ENCODE assay signal across 13 cellular contexts in the genomic region with DNA sequence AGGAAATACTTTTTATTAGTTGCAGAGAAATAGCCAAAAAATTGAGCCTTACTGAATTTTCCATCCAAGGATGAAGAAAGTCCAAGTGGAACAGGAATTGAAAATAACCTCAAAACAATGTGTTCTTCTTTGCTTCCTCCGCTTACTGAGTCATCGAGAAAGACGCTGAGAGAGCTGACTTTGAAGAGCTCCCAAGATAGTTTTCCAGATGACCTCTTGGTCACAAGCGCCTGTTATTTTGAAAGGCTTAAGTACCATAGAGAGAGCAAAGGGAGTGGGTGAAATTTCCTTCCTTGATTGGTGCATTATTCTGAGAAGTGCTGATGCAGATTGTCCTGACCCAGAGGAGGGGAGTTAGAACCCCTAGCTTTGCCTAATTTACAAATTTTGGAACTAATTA.
DNase-seq lines count a peak whose midpoint lies in the region; ATAC-seq and TF ChIP-seq lines count a peak whose summit lies in the region.
"Had no signal": no experiment of that assay in that cellular context is flagged by ENCODE, and none has a peak within 500 bp of the region (broad histone marks: within the 10 kb centered on the region; RNA-seq: fewer than 3 reads in every experiment).

No MANE protein-coding gene starts in this region.

- no peak overlapping the region for H3K9ac ChIP-seq in endodermal cell (ENCODE audit: extremely low read depth, low read length, poor library complexity, severe bottlenecking)
- H3K9ac ChIP-seq: parathyroid adenoma had no signal

- H3K27me3 ChIP-seq in endodermal cell (ENCODE audit: control insufficient read depth, insufficient read depth, low read length, poor library complexity, severe bottlenecking) (no peaks in the 10 kb centered on the region), lower lobe of right lung (ENCODE audit: low read depth) (no peaks in the 10 kb centered on the region), suprapubic skin (no peaks in the 10 kb centered on the region)
- H3K27me3 ChIP-seq: SJSA1, tibial nerve had no signal

- H3K4me1 Mint-ChIP-seq in endodermal cell = no peaks in the 10 kb centered on the region

- no peak for TF ChIP-seq POLR2A in suprapubic skin (IDR thresholded peaks at IDR 0.05)

- H3K36me3 ChIP-seq in endodermal cell (ENCODE audit: control insufficient read depth, insufficient read depth, low read length) = no peaks in the 10 kb centered on the region
- H3K36me3 ChIP-seq in lower lobe of right lung = no peaks in the 10 kb centered on the region
- H3K36me3 ChIP-seq in suprapubic skin = no peaks in the 10 kb centered on the region
- H3K36me3 ChIP-seq: SJSA1, tibial nerve had no signal

- peak overlapping the region; percentile 4 for H3K27ac ChIP-seq in endodermal cell (ENCODE audit: low read depth, low read length)
- no peak overlapping the region for H3K27ac ChIP-seq in lower lobe of right lung
- H3K27ac ChIP-seq in suprapubic skin = peak overlapping the region; percentile 23
- H3K27ac ChIP-seq: parathyroid adenoma, SJSA1 had no signal

- no peak overlapping the region for H3K4me3 Mint-ChIP-seq in endodermal cell

- H3K4me1 ChIP-seq in endodermal cell (ENCODE audit: control insufficient read depth, insufficient read depth, low read length) = no peaks in the 10 kb centered on the region
- peaks cover 4% of the 10 kb centered on the region for H3K4me1 ChIP-seq in lower lobe of right lung
- H3K4me1 ChIP-seq in suprapubic skin = peaks cover 7% of the 10 kb centered on the region
- H3K4me1 ChIP-seq: parathyroid adenoma, SJSA1 had no signal

- no peaks in the 10 kb centered on the region for H3K27me3 Mint-ChIP-seq in endodermal cell (ENCODE audit: insufficient read depth)

- intact Hi-C loops in lower lobe of right lung (cut with DNase I) = no loop called here

- H3K36me3 Mint-ChIP-seq in endodermal cell (ENCODE audit: low read depth) = no peaks in the 10 kb centered on the region

- no peak for TF ChIP-seq CTCF in endodermal cell (conservative IDR thresholded peaks at IDR 0.05)
- no peak for TF ChIP-seq CTCF in lower lobe of right lung (IDR thresholded peaks at IDR 0.05)
- no peak for TF ChIP-seq CTCF in suprapubic skin (IDR thresholded peaks at IDR 0.05)

- DNase-seq in M059J (ENCODE audit: low read depth) = peak; percentile 2
- DNase-seq in endodermal cell = no peak
- no peak for DNase-seq in lower lobe of right lung
- DNase-seq in suprapubic skin (ENCODE audit: low spot score in 2 of 2) = no peak
- no peak for DNase-seq in effector CD8-positive, alpha-beta T cell (lab: John Stamatoyannopoulos, UW)
- DNase-seq: activated effector memory CD4-positive, alpha-beta T cell treated with Interleukin-2 at 50 U/mL for 16 hours; NCI-H1092; NCI-H446 had no signal

- no peak for TF ChIP-seq EP300 in suprapubic skin (IDR thresholded peaks at IDR 0.05)

- H3K4me3 ChIP-seq in endodermal cell (ENCODE audit: low read length) (no peak overlapping the region), lower lobe of right lung (no peak overlapping the region), suprapubic skin (no peak overlapping the region)
- H3K4me3 ChIP-seq: SJSA1, tibial nerve had no signal

- H3K27ac Mint-ChIP-seq in endodermal cell = no peak overlapping the region

- WGBS in endodermal cell (ENCODE audit: insufficient coverage in 1 of 2, insufficient read length in 1 of 2), 2 experiments = 61 to 89% methylated on average over 4 of the region's 4 CpGs
- WGBS in suprapubic skin = 65% methylated on average over 4 of the region's 4 CpGs

- H3K9me3 Mint-ChIP-seq in endodermal cell = no peaks in the 10 kb centered on the region

- ATAC-seq in lower lobe of right lung (peak; percentile 68 to 73), HG02571 (IDR thresholded peaks at IDR 0.05; ENCODE audit: unreplicated experiment) (no peak), GM21515 (IDR thresholded peaks at IDR 0.05; ENCODE audit: unreplicated experiment) (no peak)

- H3K9me3 ChIP-seq in endodermal cell (ENCODE audit: control insufficient read depth, low read length) (no peaks in the 10 kb centered on the region), lower lobe of right lung (no peaks in the 10 kb centered on the region), suprapubic skin (no peaks in the 10 kb centered on the region)
- H3K9me3 ChIP-seq: tibial nerve had no signal

Comparison
In these comparisons a context has a peak if more than half of its experiments do, and no peak if none do; other contexts are left out.
1. ATAC-seq: peak in lower lobe of right lung (2 of 2); none in HG02571 (single experiment) and GM21515 (single experiment).